In the genomic region with DNA sequence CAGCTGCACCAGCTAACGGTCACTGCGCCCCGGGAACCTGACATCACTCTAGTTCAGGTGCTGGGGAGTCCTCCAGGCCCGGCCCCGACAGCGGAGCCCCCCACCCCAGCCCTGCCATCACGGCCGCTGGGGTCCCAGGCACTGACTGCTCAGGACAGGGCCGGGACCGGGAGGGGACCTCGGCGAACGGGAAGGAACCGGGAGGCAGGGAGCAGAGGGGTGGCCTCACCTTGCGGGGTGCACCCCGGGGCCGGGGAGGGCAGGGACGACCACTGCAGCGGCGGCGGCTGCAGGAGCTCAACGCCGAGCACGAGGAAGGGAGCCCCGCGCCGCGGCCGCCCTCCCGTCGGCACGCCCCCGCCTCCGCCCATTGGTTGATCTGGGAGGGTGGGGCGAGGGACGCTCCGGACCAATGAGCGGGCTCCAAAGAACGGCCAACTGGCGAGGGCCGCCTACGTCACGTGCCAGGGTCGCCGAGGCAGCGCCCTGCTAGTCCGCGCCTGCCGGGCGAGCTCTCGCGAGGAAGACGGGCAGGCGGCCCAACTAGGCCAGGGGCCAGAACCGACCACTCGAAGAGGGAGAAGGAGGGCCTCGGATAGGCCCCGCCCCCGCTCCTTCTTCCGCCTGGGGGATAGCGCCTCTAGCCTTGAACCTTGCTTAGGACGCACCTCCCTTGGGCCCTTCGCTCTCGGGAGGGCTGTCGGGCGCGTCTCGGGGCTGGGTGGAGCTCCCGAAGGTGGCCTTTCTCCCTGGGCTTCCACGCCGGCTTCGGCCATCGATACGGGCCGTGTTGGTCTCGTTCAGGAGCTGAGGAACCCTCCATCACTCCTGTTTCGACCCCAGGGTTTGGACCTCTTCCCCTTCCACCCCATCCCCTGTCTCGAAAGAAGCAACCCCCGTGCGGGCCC, we compare ENCODE assay signal across 8 cellular contexts. TPM values are rescaled to one million over a fixed set of nuclear protein-coding genes. Genes with fewer than 3 reads are reported as not detected.
A peak's percentile ranks its signal among the peaks of the same experiment; 100 is the strongest.
DNase-seq lines count a peak whose midpoint lies in the region; ATAC-seq, FAIRE-seq and TF ChIP-seq lines count a peak whose summit lies in the region.

A gene (minus strand): TSS at position 320 of the 908 bp plus-strand sequence. CDS start 7,653 bp downstream, outside the sequence.

- peaks cover 0 to 25% of the 10 kb centered on the region in 2 experiments; a peak in 1 of 4 replicates for H3K79me2 ChIP-seq in H1 (ENCODE audit: control insufficient read depth in 1 of 2, insufficient read depth in 2 of 2, low read length in 2 of 2)

- H3K9me3 Mint-ChIP-seq in Calu3 (ENCODE audit: low read depth, unreplicated experiment) (no peaks in the 10 kb centered on the region), memory B cell (no peaks in the 10 kb centered on the region)
- H3K9me3 Mint-ChIP-seq in activated CD8-positive, alpha-beta memory T cell treated with anti-CD3 and anti-CD28 coated beads, Interleukin-2, amount 10 ng/mL, durations not matched to agents 7 days and 5 days (ENCODE audit: low read depth), result no peaks in the 10 kb centered on the region

- no peaks in the 10 kb centered on the region for H3K27me3 ChIP-seq in NT2/D1 (ENCODE audit: insufficient read depth, insufficient read length)
- H3K27me3 ChIP-seq in H1 (replicated peaks in 1 of 4; ENCODE audit: control insufficient read depth in 3 of 4, extremely low read depth in 1 of 4, insufficient read depth in 3 of 4, low read length in 3 of 4), result no peaks in the 10 kb centered on the region

- peak within 1 kb of the TSS; percentile 10 for H4K5ac ChIP-seq in H1 (ENCODE audit: insufficient read length, low read depth, low read length)

- H3K27ac ChIP-seq in H1 (ENCODE audit: low read depth, low read length), result peak within 1 kb of the TSS; percentile 66; the same call in 1 of the 2 replicates

- H3K14ac ChIP-seq in H1 (ENCODE audit: insufficient read length), result no peak within 1 kb of the TSS

- H3K4me1 Mint-ChIP-seq in Calu3 (ENCODE audit: low read depth, unreplicated experiment) (no peaks in the 10 kb centered on the region), memory B cell (peaks cover 18% of the 10 kb centered on the region)
- H3K4me1 Mint-ChIP-seq in activated CD8-positive, alpha-beta memory T cell treated with anti-CD3 and anti-CD28 coated beads, Interleukin-2, amount 10 ng/mL, durations not matched to agents 7 days and 5 days, result peaks cover 23% of the 10 kb centered on the region

- H3K27ac Mint-ChIP-seq in Calu3 (ENCODE audit: unreplicated experiment) (peak within 1 kb of the TSS; percentile 67), memory B cell (peak within 1 kb of the TSS; percentile 89)
- H3K27ac Mint-ChIP-seq in activated CD8-positive, alpha-beta memory T cell treated with anti-CD3 and anti-CD28 coated beads, Interleukin-2, amount 10 ng/mL, durations not matched to agents 7 days and 5 days, result peak within 1 kb of the TSS; percentile 88

- H3K4ac ChIP-seq in H1 (replicated peaks; ENCODE audit: insufficient read length, low read depth, low read length), result peak within 1 kb of the TSS; percentile 60

- 1% methylated on average over 41 of the region's 80 CpGs; no CpG with 5 or more reads in 1 of the 2 experiments for WGBS in H1 (ENCODE audit: extremely low coverage in 1 of 2, insufficient coverage in 1 of 2, insufficient read length in 1 of 2, insufficient replicate concordance in 2 of 2, low coverage in 1 of 2, low lambda C conversion rate in 2 of 2, missing lambda C conversion rate in 1 of 2), 2 experiments

- peak within 1 kb of the TSS; percentile 85 for H4K91ac ChIP-seq in H1 (replicated peaks; ENCODE audit: insufficient read length, low read length)

- peak; percentile 93 for ATAC-seq in GM21381 (IDR thresholded peaks at IDR 0.05; ENCODE audit: unreplicated experiment)
- ATAC-seq in activated CD8-positive, alpha-beta memory T cell treated with anti-CD3 and anti-CD28 coated beads, Interleukin-2, amount 10 ng/mL, durations not matched to agents 7 days and 5 days, result peak; percentile 94
- ATAC-seq in memory B cell (ENCODE audit: low read depth), result peak; percentile 86

- H3K56ac ChIP-seq in H1 (replicated peaks; ENCODE audit: insufficient read length, low read depth, low read length), result peak within 1 kb of the TSS; percentile 62

- H2AFZ ChIP-seq in H1 (ENCODE audit: low read length), result peak within 1 kb of the TSS; percentile 47; the same call in 1 of the 2 replicates

- H3K36me3 ChIP-seq in NT2/D1 (ENCODE audit: insufficient read depth, insufficient read length, low read length) (peaks cover 23% of the 10 kb centered on the region), H1 (ENCODE audit: control insufficient read depth in 2 of 4, insufficient read depth in 4 of 4, low read length in 3 of 4) (no peaks in the 10 kb centered on the region)

- H3K36me3 Mint-ChIP-seq in Calu3 (ENCODE audit: insufficient read depth, unreplicated experiment) (peaks cover 29% of the 10 kb centered on the region), memory B cell (no peaks in the 10 kb centered on the region)
- no peaks in the 10 kb centered on the region for H3K36me3 Mint-ChIP-seq in activated CD8-positive, alpha-beta memory T cell treated with anti-CD3 and anti-CD28 coated beads, Interleukin-2, amount 10 ng/mL, durations not matched to agents 7 days and 5 days

- peak; percentile 50 for FAIRE-seq in H1 (lab: Jason Lieb, UNC)

- H3K4me1 ChIP-seq in NT2/D1 (ENCODE audit: insufficient read depth, insufficient read length) (peaks cover 6% of the 10 kb centered on the region), H1 (replicated peaks in 1 of 4; ENCODE audit: control insufficient read depth in 3 of 4, insufficient read depth in 4 of 4, low read length in 3 of 4) (peaks cover 3 to 15% (median 6%) of the 10 kb centered on the region in 4 experiments; a peak in 6 of 7 replicates)

- H3K9me3 ChIP-seq in NT2/D1 (ENCODE audit: insufficient read depth, low read length), result no peaks in the 10 kb centered on the region
- no peaks in the 10 kb centered on the region for H3K9me3 ChIP-seq in H1 (ENCODE audit: insufficient read depth in 2 of 2, low read depth in 1 of 2, low read length in 1 of 2)

- TF ChIP-seq CTCF in Calu3 (IDR thresholded peaks at IDR 0.05; ENCODE audit: unreplicated experiment), result no peak
- TF ChIP-seq CTCF in H1 (IDR thresholded peaks at IDR 0.05; ENCODE audit: control extremely low read depth in 1 of 3, insufficient read depth in 1 of 3, low read depth in 1 of 3, low read length in 3 of 3), result peak in 2 of 3 experiments; percentile 13 to 35; a peak in 2 of 4 replicates

- H3K4me2 ChIP-seq in H1 (ENCODE audit: insufficient read depth in 1 of 2, low read depth in 2 of 2, low read length in 2 of 2), result peak within 1 kb of the TSS; percentile 79 to 99

- no peak within 1 kb of the TSS; the same call in 1 of the 2 replicates for H2BK5ac ChIP-seq in H1 (ENCODE audit: low read depth, low read length)

- H2AK5ac ChIP-seq in H1 (ENCODE audit: low read depth, low read length), result no peak within 1 kb of the TSS

- POLR2A ChIA-PET in H1 (lab: Charles Lee; ENCODE audit: partially characterized antibody), result interaction anchor here (0.6 to 3.2 kb wide), 14 partner anchors 10 to 511 kb away, joined by 3 to 42 read pairs (median 5); a partner anchor contains a TSS

- peak within 1 kb of the TSS; percentile 93 for H3K18ac ChIP-seq in H1 (ENCODE audit: extremely low read depth, low read length)

- peak; percentile 95 for DNase-seq in Calu3
- DNase-seq in HUDEP-2 (lab: John Stamatoyannopoulos, UW; ENCODE audit: unreplicated experiment in 76 of 76), result peak; percentile 13 to 100 (median 98)
- DNase-seq in NT2/D1 (ENCODE audit: low read depth, low spot score), result peak; percentile 99
- DNase-seq in activated CD8-positive, alpha-beta memory T cell treated with anti-CD3 and anti-CD28 coated beads, Interleukin-2, amount 10 ng/mL, durations not matched to agents 7 days and 5 days, result peak; percentile 99
- DNase-seq in H1 (ENCODE audit: low read depth in 1 of 2, low spot score in 2 of 2), result peak; percentile 97
- DNase-seq in memory B cell (ENCODE audit: low spot score in 2 of 2), result peak; percentile 92 to 96
- peak; percentile 94 for DNase-seq in stimulated activated CD8-positive, alpha-beta memory T cell treated with anti-CD3 and anti-CD28 coated beads, Interleukin-12 subunit alpha, Interleukin-12 subunit beta, amount 100 ng/mL, for 24 hours (ENCODE audit: extremely low read depth)

- peak in 1 of 2 experiments; percentile 71; a peak in 2 of 3 replicates for TF ChIP-seq POLR2A in H1 (IDR thresholded peaks at IDR 0.05; ENCODE audit: control extremely low read depth in 1 of 2, low read depth in 2 of 2, low read length in 2 of 2)

- H2BK120ac ChIP-seq in H1 (replicated peaks; ENCODE audit: low read depth, low read length), result no peak within 1 kb of the TSS

- H3K4me3 ChIP-seq in NT2/D1 (ENCODE audit: insufficient read length, low read depth) (peak within 1 kb of the TSS; percentile 86), H1 (ENCODE audit: extremely low read depth in 1 of 4, insufficient read depth in 2 of 4, low read depth in 3 of 4, low read length in 4 of 4) (peak within 1 kb of the TSS; percentile 74 to 94 (median 88))

- H2BK12ac ChIP-seq in H1 (ENCODE audit: low read depth, low read length), result 0 out of 2 replicates have a peak within 1 kb of the TSS, but pooled peaks have one; percentile 27

- H3K27me3 Mint-ChIP-seq in Calu3 (ENCODE audit: unreplicated experiment), result no peaks in the 10 kb centered on the region
- peaks cover 9% of the 10 kb centered on the region for H3K27me3 Mint-ChIP-seq in activated CD8-positive, alpha-beta memory T cell treated with anti-CD3 and anti-CD28 coated beads, Interleukin-2, amount 10 ng/mL, durations not matched to agents 7 days and 5 days
- H3K27me3 Mint-ChIP-seq in memory B cell, result peaks cover 2% of the 10 kb centered on the region

- H3K79me1 ChIP-seq in H1 (ENCODE audit: low read depth, low read length), result peaks cover 14% of the 10 kb centered on the region

- H3K9ac ChIP-seq in NT2/D1 (ENCODE audit: insufficient read length, low read depth), result peak within 1 kb of the TSS; percentile 89
- H3K9ac ChIP-seq in H1 (replicated peaks in 1 of 4; ENCODE audit: extremely low read depth in 1 of 4, low read depth in 3 of 4, low read length in 3 of 4), result peak within 1 kb of the TSS; percentile 52 to 78 (median 74)

- H2BK15ac ChIP-seq in H1 (ENCODE audit: low read length), result 0 out of 2 replicates have a peak within 1 kb of the TSS, but pooled peaks have one; percentile 16

- CTCF ChIA-PET in Calu3 (lab: Charles Lee), result interaction anchor here (0.6 to 1.6 kb wide), 9 partner anchors 10 to 223 kb away, joined by 3 to 6 read pairs (median 4); a partner anchor contains a TSS
- CTCF ChIA-PET in activated CD8-positive, alpha-beta memory T cell treated with anti-CD3 and anti-CD28 coated beads, Interleukin-2, amount 10 ng/mL, durations not matched to agents 7 days and 5 days (lab: Charles Lee), result interaction anchor here (0.8 to 8.0 kb wide), 25 partner anchors 8 to 324 kb away, joined by 3 to 80 read pairs (median 4); a partner anchor contains a TSS
- CTCF ChIA-PET in H1 (lab: Charles Lee; ENCODE audit: partially characterized antibody), result interaction anchor here (0.5 to 14.2 kb wide), 20 partner anchors 9 to 205 kb away, joined by 3 to 277 read pairs (median 5); a partner anchor contains a TSS

- no peak within 1 kb of the TSS; the same call in 1 of the 2 replicates for H2BK20ac ChIP-seq in H1 (ENCODE audit: low read length)

- peak within 1 kb of the TSS; percentile 94 for H4K8ac ChIP-seq in H1 (ENCODE audit: extremely low read depth, insufficient read depth, low read length)

- no TSS peak for BruUV-seq in Calu3 (replicated peaks; lab: Mats Ljungman, UMichigan)

- peaks cover 12% of the 10 kb centered on the region; the same call in 1 of the 2 replicates for H3K23me2 ChIP-seq in H1 (ENCODE audit: low read depth, low read length)

- H3K23ac ChIP-seq in H1 (ENCODE audit: insufficient read length), result no peak within 1 kb of the TSS

- peaks cover 0 to 7% of the 10 kb centered on the region in 2 experiments for H4K20me1 ChIP-seq in H1 (replicated peaks in 1 of 2; ENCODE audit: control insufficient read depth in 1 of 2, insufficient read depth in 2 of 2, low read length in 2 of 2)

- no peak for TF ChIP-seq RAD21 in H1 (IDR thresholded peaks at IDR 0.05 in 1 of 2, conservative IDR thresholded peaks at IDR 0.05 in 1 of 2; ENCODE audit: low read depth in 2 of 2, low read length in 2 of 2)

- H3K4me3 Mint-ChIP-seq in Calu3 (ENCODE audit: low read depth, unreplicated experiment) (peak within 1 kb of the TSS; percentile 78), memory B cell (peak within 1 kb of the TSS; percentile 90)
- H3K4me3 Mint-ChIP-seq in activated CD8-positive, alpha-beta memory T cell treated with anti-CD3 and anti-CD28 coated beads, Interleukin-2, amount 10 ng/mL, durations not matched to agents 7 days and 5 days, result peak within 1 kb of the TSS; percentile 84

- intact Hi-C loops in Calu3 (cut with micrococcal nuclease; ENCODE audit: unreplicated experiment), result no loop called here

- no peak for TF ChIP-seq EP300 in H1 (IDR thresholded peaks at IDR 0.05; ENCODE audit: borderline replicate concordance in 1 of 2, low read depth in 2 of 2, low read length in 2 of 2)

RNA-seq across cellular contexts. Expression of the gene that starts here (rescaled TPM):
- 27.3 and 29.0 TPM in 2 replicates for total RNA-seq in Calu3 (2022)
- total RNA-seq in activated CD8-positive, alpha-beta memory T cell treated with anti-CD3 and anti-CD28 coated beads, Interleukin-2, amount 10 ng/mL, durations not matched to agents 7 days and 5 days, result 10 to 100 TPM; 32.5 to 37.0 TPM
- 111 and 117 TPM in 2 replicates for total RNA-seq in H1 (2021; fragmentation: NEBNext Ultra II Directional; extraction: Animal tissue kit (Norgen Biotek cat#: 25700))
- 141 and 202 TPM in 2 replicates for polyA plus RNA-seq in H1 (2011; rRNA removed)
- polyA plus RNA-seq in H1 (2011; cell fraction: cytosol; rRNA removed), result 101 TPM
- 110 TPM for polyA plus RNA-seq in H1 (2011; cell fraction: nucleus; rRNA removed)
- polyA plus RNA-seq in H1 (2012, experiment 1 of 2), result 73.7 to 130 TPM (median 117 TPM) in 4 replicates
- polyA plus RNA-seq in H1 (2012, experiment 2 of 2), result 104 TPM
- polyA plus RNA-seq in H1 (2013, experiment 1 of 2), result 98.3 TPM
- polyA plus RNA-seq in H1 (2013, experiment 2 of 2), result 102 TPM
- polyA minus RNA-seq in H1 (2011; rRNA and poly(A)+ RNA removed), result 43.6 and 51.4 TPM in 2 replicates
- polyA minus RNA-seq in H1 (2011; cell fraction: cytosol; rRNA and poly(A)+ RNA removed), result 71.0 TPM
- 41.3 TPM for polyA minus RNA-seq in H1 (2011; cell fraction: nucleus; rRNA and poly(A)+ RNA removed)

Comparison
In these comparisons a context has a peak if more than half of its experiments do, and no peak if none do; other contexts are left out.
1. Peak in every context shown above with its lines: DNase-seq, ATAC-seq, H3K4me3 ChIP-seq and H3K27ac ChIP-seq.